ENCODE assay signal across 16 cellular contexts in the genomic region with DNA sequence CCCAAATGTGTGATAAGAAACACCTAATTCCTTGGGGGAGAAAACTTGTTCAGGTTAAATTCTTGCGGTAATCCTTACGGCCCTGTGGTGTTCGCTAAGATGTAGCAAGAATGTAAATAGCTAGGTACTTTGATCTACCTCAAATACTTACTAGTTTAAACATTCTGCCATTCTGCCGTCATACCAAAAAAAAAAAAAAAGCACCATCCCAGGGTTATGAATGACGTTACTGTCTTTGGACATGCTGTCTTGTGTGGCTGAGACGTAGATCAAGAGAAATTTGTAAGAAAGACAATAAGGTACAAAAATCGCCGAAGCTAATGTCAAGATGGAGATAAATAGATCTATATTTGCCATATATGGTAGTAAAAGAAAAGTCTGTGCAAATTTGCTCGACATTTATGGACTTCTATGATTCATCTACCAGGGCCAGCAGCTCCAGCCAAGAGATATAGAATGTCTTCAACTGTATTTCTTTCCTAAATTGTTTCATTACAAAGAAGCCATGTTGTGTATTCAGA.
DNase-seq lines count a peak whose midpoint lies in the region; ATAC-seq, FAIRE-seq and TF ChIP-seq lines count a peak whose summit lies in the region.
"Had no signal": no experiment of that assay in that cellular context is flagged by ENCODE, and none has a peak within 500 bp of the region (broad histone marks: within the 10 kb centered on the region; RNA-seq: fewer than 3 reads in every experiment).

No MANE protein-coding gene starts in this region.

- H3K36me3 ChIP-seq in astrocyte (ENCODE audit: insufficient read depth, low read length) (no peaks in the 10 kb centered on the region), smooth muscle cell (ENCODE audit: low read depth) (no peaks in the 10 kb centered on the region)
- H3K36me3 ChIP-seq: sigmoid colon had no signal

- TF ChIP-seq CTCF in astrocyte (IDR thresholded peaks at IDR 0.05; ENCODE audit: insufficient read depth, low read depth, low read length): no peak
- no peak for TF ChIP-seq CTCF in smooth muscle cell (IDR thresholded peaks at IDR 0.05; ENCODE audit: borderline replicate concordance, insufficient read depth, poor library complexity, severe bottlenecking)

- peak overlapping the region; percentile 31 for H3K4me2 ChIP-seq in astrocyte (ENCODE audit: low read length)
- peak overlapping the region; percentile 64 for H3K4me2 ChIP-seq in smooth muscle cell

- peak overlapping the region; percentile 5 for H3K27ac Mint-ChIP-seq in astrocyte (ENCODE audit: unreplicated experiment)

- H3K4me1 Mint-ChIP-seq in astrocyte (ENCODE audit: low read depth, unreplicated experiment): peaks cover 26% of the 10 kb centered on the region

- DNase-seq in HCEC 1CT: peak; percentile 15
- DNase-seq in astrocyte (ENCODE audit: low read depth): peak; percentile 44
- peak; percentile 69 for DNase-seq in foreskin melanocyte
- DNase-seq in smooth muscle cell (lab: John Stamatoyannopoulos, UW; ENCODE audit: unreplicated experiment): no peak
- no peak for DNase-seq in T-helper 2 cell
- DNase-seq: activated CD4-positive, alpha-beta T cell treated with anti-CD3 and anti-CD28 coated beads for 4 hours; activated gamma-delta T cell; Karpas-422; NCI-H1092; NCI-H774; sigmoid colon; stimulated activated naive CD8-positive, alpha-beta T cell treated with anti-CD3 and anti-CD28 coated beads, Interleukin-15, Interleukin-2, amounts not matched to agents 100 U/mL and 50 U/mL, for 24 hours had no signal

- H3K79me2 ChIP-seq in astrocyte (ENCODE audit: insufficient read depth, low read length) (no peaks in the 10 kb centered on the region), smooth muscle cell (ENCODE audit: low read depth) (peaks cover 46% of the 10 kb centered on the region)

- ATAC-seq in GM19351 (IDR thresholded peaks at IDR 0.05; ENCODE audit: unreplicated experiment): no peak
- ATAC-seq in HG03521 (IDR thresholded peaks at IDR 0.05; ENCODE audit: unreplicated experiment): no peak
- ATAC-seq: HCT116; stimulated activated naive CD8-positive, alpha-beta T cell treated with anti-CD3 and anti-CD28 coated beads, Interleukin-15, Interleukin-2, amounts not matched to agents 100 U/mL and 50 U/mL, for 24 hours had no signal

- no peak overlapping the region for H3K4me3 Mint-ChIP-seq in astrocyte (ENCODE audit: unreplicated experiment)

- peaks cover 8% of the 10 kb centered on the region for H3K4me1 ChIP-seq in astrocyte (ENCODE audit: insufficient read depth, low read length)
- no peaks in the 10 kb centered on the region for H3K4me1 ChIP-seq in smooth muscle cell (ENCODE audit: low read depth)

- H3K4me3 ChIP-seq in astrocyte (ENCODE audit: insufficient read depth, low read depth, low read length) (no peak overlapping the region), smooth muscle cell (no peak overlapping the region)
- H3K4me3 ChIP-seq: sigmoid colon had no signal

- H3K9ac ChIP-seq in astrocyte (ENCODE audit: low read length) (no peak overlapping the region), smooth muscle cell (ENCODE audit: low read depth) (peak overlapping the region; percentile 6)

- no peaks in the 10 kb centered on the region for H3K27me3 ChIP-seq in astrocyte (ENCODE audit: insufficient read depth, low read length)
- no peaks in the 10 kb centered on the region for H3K27me3 ChIP-seq in smooth muscle cell (ENCODE audit: low read depth)
- H3K27me3 ChIP-seq: sigmoid colon had no signal

- WGBS in smooth muscle cell (ENCODE audit: low lambda C conversion rate): 17% methylated on average over 9 of the region's 9 CpGs

- no peaks in the 10 kb centered on the region for H3K9me3 Mint-ChIP-seq in astrocyte (ENCODE audit: unreplicated experiment)

- peaks cover 18% of the 10 kb centered on the region for H3F3A ChIP-seq in smooth muscle cell (ENCODE audit: low read depth)

- peak overlapping the region; percentile 14 for H3K27ac ChIP-seq in astrocyte (ENCODE audit: low read depth, low read length)
- H3K27ac ChIP-seq in smooth muscle cell (ENCODE audit: low read depth): peak overlapping the region; percentile 80

- H4K20me1 ChIP-seq in astrocyte (ENCODE audit: insufficient read depth, low read length) (peaks cover 3% of the 10 kb centered on the region), smooth muscle cell (ENCODE audit: low read depth) (peaks cover 33% of the 10 kb centered on the region)

- no peak for FAIRE-seq in astrocyte (lab: Jason Lieb, UNC)
- FAIRE-seq: frontal cortex had no signal

- H3K9me3 ChIP-seq in astrocyte (ENCODE audit: insufficient read depth, low read depth, low read length) (no peaks in the 10 kb centered on the region), smooth muscle cell (replicated peaks; ENCODE audit: low read depth) (no peaks in the 10 kb centered on the region)
- H3K9me3 ChIP-seq: sigmoid colon had no signal

- no peaks in the 10 kb centered on the region for H3K27me3 Mint-ChIP-seq in astrocyte (ENCODE audit: low read depth, unreplicated experiment)

- H3K36me3 Mint-ChIP-seq in astrocyte (ENCODE audit: low read depth, unreplicated experiment): no peaks in the 10 kb centered on the region

- H2AFZ ChIP-seq in astrocyte (ENCODE audit: low read depth, low read length) (no peak overlapping the region), smooth muscle cell (ENCODE audit: low read depth) (no peak overlapping the region)

Comparison
In these comparisons a context has a peak if more than half of its experiments do, and no peak if none do; other contexts are left out.
1. DNase-seq: peak in HCEC 1CT (single experiment), astrocyte (single experiment) and foreskin melanocyte (single experiment); none in smooth muscle cell (single experiment) and T-helper 2 cell (0 of 5).